1 cellular context compared by ENCODE assay signal in genomic region chr12:71626768-71627167, GRCh38.
TF ChIP-seq lines count a peak whose summit lies in the region.

No MANE protein-coding gene starts in this region.

TF ChIP-seq in HEK293, 187 proteins besides CTCF, POLR2A, EP300 and RAD21 (continued from another document and continues in another):
- no peak for TF ChIP-seq ZNF645 (tag by site-specific recombination; IDR thresholded peaks at IDR 0.05)
- no peak for TF ChIP-seq ZBTB17 (tag by site-specific recombination; IDR thresholded peaks at IDR 0.05)
- peak; percentile 38; the same call in 1 of the 2 replicates for TF ChIP-seq ZNF10 (tag by site-specific recombination; IDR thresholded peaks at IDR 0.05)
- peak; percentile 41; the same call in 1 of the 2 replicates for TF ChIP-seq TSHZ1 (tag by site-specific recombination; IDR thresholded peaks at IDR 0.05; ENCODE audit: borderline replicate concordance)
- TF ChIP-seq ZNF18 (tag by site-specific recombination; IDR thresholded peaks at IDR 0.05) = no peak
- TF ChIP-seq ZNF121 (tag by site-specific recombination; IDR thresholded peaks at IDR 0.05) = no peak
- TF ChIP-seq ZNF513 (tag by site-specific recombination; IDR thresholded peaks at IDR 0.05) = no peak
- no peak for TF ChIP-seq ZBTB6 (tag by site-specific recombination; IDR thresholded peaks at IDR 0.05)
- TF ChIP-seq ZNF629 (tag by site-specific recombination; IDR thresholded peaks at IDR 0.05) = peak; percentile 84
- no peak for TF ChIP-seq ZNF660 (tag by site-specific recombination; IDR thresholded peaks at IDR 0.05)
- no peak for TF ChIP-seq ZNF280D (tag by site-specific recombination; IDR thresholded peaks at IDR 0.05)
- no peak for TF ChIP-seq ZNF626 (tag by site-specific recombination; IDR thresholded peaks at IDR 0.05)
- TF ChIP-seq HOXD13 (CRISPR knock-in tag; IDR thresholded peaks at IDR 0.05; ENCODE audit: borderline replicate concordance) = no peak
- TF ChIP-seq ZNF391 (tag by site-specific recombination; IDR thresholded peaks at IDR 0.05; ENCODE audit: borderline replicate concordance, low read depth) = no peak
- no peak for TF ChIP-seq PATZ1 (tag by site-specific recombination; IDR thresholded peaks at IDR 0.05)
- TF ChIP-seq SCRT2 (tag by site-specific recombination; IDR thresholded peaks at IDR 0.05) = no peak
- TF ChIP-seq ZXDB (tag by site-specific recombination; IDR thresholded peaks at IDR 0.05) = peak; percentile 37
- peak; percentile 88 for TF ChIP-seq ZBTB44 (tag by site-specific recombination; IDR thresholded peaks at IDR 0.05)
- no peak for TF ChIP-seq ZSCAN4 (tag by site-specific recombination; IDR thresholded peaks at IDR 0.05)
- no peak for TF ChIP-seq ZFP37 (tag by site-specific recombination; IDR thresholded peaks at IDR 0.05)
- TF ChIP-seq KLF10 (tag by site-specific recombination; IDR thresholded peaks at IDR 0.05) = peak; percentile 41
- no peak for TF ChIP-seq MYNN (tag by site-specific recombination; IDR thresholded peaks at IDR 0.05; ENCODE audit: borderline replicate concordance)
- no peak for TF ChIP-seq HOXA7 (CRISPR knock-in tag; IDR thresholded peaks at IDR 0.05; ENCODE audit: borderline replicate concordance)
- TF ChIP-seq ZNF398 (tag by site-specific recombination; IDR thresholded peaks at IDR 0.05) = no peak
- no peak for TF ChIP-seq HOXC10 (CRISPR knock-in tag; IDR thresholded peaks at IDR 0.05)
- no peak for TF ChIP-seq YY2 (tag by site-specific recombination; IDR thresholded peaks at IDR 0.05)
- no peak for TF ChIP-seq SALL2 (tag by site-specific recombination; IDR thresholded peaks at IDR 0.05; ENCODE audit: borderline replicate concordance)
- TF ChIP-seq ZFP41 (tag by site-specific recombination; IDR thresholded peaks at IDR 0.05; ENCODE audit: borderline replicate concordance) = no peak
- no peak for TF ChIP-seq ZNF211 (tag by site-specific recombination; IDR thresholded peaks at IDR 0.05; ENCODE audit: low read depth)
- no peak for TF ChIP-seq KLF17 (tag by site-specific recombination; IDR thresholded peaks at IDR 0.05)
- TF ChIP-seq ZNF184 (tag by site-specific recombination; IDR thresholded peaks at IDR 0.05) = no peak
- TF ChIP-seq ZNF354C (tag by site-specific recombination; IDR thresholded peaks at IDR 0.05; ENCODE audit: borderline replicate concordance, low read depth) = no peak
- TF ChIP-seq ZSCAN16 (tag by site-specific recombination; IDR thresholded peaks at IDR 0.05) = no peak
- no peak for TF ChIP-seq ZBTB21 (tag by site-specific recombination; IDR thresholded peaks at IDR 0.05)
- TF ChIP-seq ZNF488 (tag by site-specific recombination; IDR thresholded peaks at IDR 0.05) = no peak
